22 cellular contexts compared by ENCODE assay signal in genomic region chr3:43323541-43323940, GRCh38. TPM values are rescaled to one million over a fixed set of nuclear protein-coding genes. Genes with fewer than 3 reads are reported as not detected.
DNase-seq lines count a peak whose midpoint lies in the region; ATAC-seq and TF ChIP-seq lines count a peak whose summit lies in the region.
"Had no signal": no experiment of that assay in that cellular context is flagged by ENCODE, and none has a peak within 500 bp of the region (broad histone marks: within the 10 kb centered on the region; RNA-seq: fewer than 3 reads in every experiment).

No MANE protein-coding gene starts in this region.

- peak overlapping the region; percentile 68 for H3K27ac Mint-ChIP-seq in activated CD8-positive, alpha-beta T cell treated with anti-CD3 and anti-CD28 coated beads for 36 hours
- no peak overlapping the region for H3K27ac Mint-ChIP-seq in activated CD8-positive, alpha-beta T cell treated with anti-CD3 and anti-CD28 coated beads, Interleukin-2, amount 10 ng/mL, durations not matched to agents 7 days and 5 days
- peak overlapping the region; percentile 32 for H3K27ac Mint-ChIP-seq in CD8-positive, alpha-beta T cell
- H3K27ac Mint-ChIP-seq in effector memory CD8-positive, alpha-beta T cell, result peak overlapping the region; percentile 19 to 32
- H3K27ac Mint-ChIP-seq: HFFc6, IgD-negative memory B cell had no signal

- peaks cover 91% of the 10 kb centered on the region for H3K4me1 Mint-ChIP-seq in activated CD8-positive, alpha-beta T cell treated with anti-CD3 and anti-CD28 coated beads for 36 hours (ENCODE audit: low read depth)
- peaks cover 46% of the 10 kb centered on the region for H3K4me1 Mint-ChIP-seq in activated CD8-positive, alpha-beta T cell treated with anti-CD3 and anti-CD28 coated beads, Interleukin-2, amount 10 ng/mL, durations not matched to agents 7 days and 5 days (ENCODE audit: low read depth)
- H3K4me1 Mint-ChIP-seq in CD8-positive, alpha-beta T cell (ENCODE audit: low read depth), result peaks cover 89% of the 10 kb centered on the region
- peaks cover 47 to 64% of the 10 kb centered on the region in 2 donors for H3K4me1 Mint-ChIP-seq in effector memory CD8-positive, alpha-beta T cell (ENCODE audit: low read depth in 2 of 2)

- no peak overlapping the region for H3K4me3 Mint-ChIP-seq in activated CD8-positive, alpha-beta T cell treated with anti-CD3 and anti-CD28 coated beads for 36 hours
- no peak overlapping the region for H3K4me3 Mint-ChIP-seq in activated CD8-positive, alpha-beta T cell treated with anti-CD3 and anti-CD28 coated beads, Interleukin-2, amount 10 ng/mL, durations not matched to agents 7 days and 5 days
- H3K4me3 Mint-ChIP-seq in CD8-positive, alpha-beta T cell, result no peak overlapping the region
- H3K4me3 Mint-ChIP-seq in effector memory CD8-positive, alpha-beta T cell, result no peak overlapping the region
- H3K4me3 Mint-ChIP-seq: CD8-positive, alpha-beta memory T cell; HFFc6; IgD-negative memory B cell had no signal

- peaks cover 37% of the 10 kb centered on the region for H3K36me3 Mint-ChIP-seq in activated CD8-positive, alpha-beta T cell treated with anti-CD3 and anti-CD28 coated beads for 36 hours (ENCODE audit: low read depth)
- H3K36me3 Mint-ChIP-seq in activated CD8-positive, alpha-beta T cell treated with anti-CD3 and anti-CD28 coated beads, Interleukin-2, amount 10 ng/mL, durations not matched to agents 7 days and 5 days (ENCODE audit: low read depth), result peaks cover 57% of the 10 kb centered on the region
- peaks cover 49% of the 10 kb centered on the region for H3K36me3 Mint-ChIP-seq in CD8-positive, alpha-beta T cell
- peaks cover 32% of the 10 kb centered on the region for H3K36me3 Mint-ChIP-seq in effector memory CD8-positive, alpha-beta T cell (ENCODE audit: insufficient read depth)

- POLR2A ChIA-PET in activated CD8-positive, alpha-beta T cell treated with anti-CD3 and anti-CD28 coated beads for 36 hours (lab: Charles Lee), result interaction anchor here (1.3 to 2.2 kb wide), 3 partner anchors 17 to 32 kb away, joined by 3 to 8 read pairs (median 4); no protein-coding TSS in a partner anchor
- POLR2A ChIA-PET in activated CD8-positive, alpha-beta T cell treated with anti-CD3 and anti-CD28 coated beads, Interleukin-2, amount 10 ng/mL, durations not matched to agents 7 days and 5 days (lab: Charles Lee), result no interaction called here
- POLR2A ChIA-PET in CD8-positive, alpha-beta T cell (lab: Charles Lee), result interaction anchor here (0.8 kb wide), 1 partner anchor 12 kb away, joined by 3 read pairs; no protein-coding TSS in a partner anchor

- TF ChIP-seq CTCF in activated CD8-positive, alpha-beta T cell treated with anti-CD3 and anti-CD28 coated beads for 36 hours (IDR thresholded peaks at IDR 0.05), result no peak
- TF ChIP-seq CTCF in CD8-positive, alpha-beta T cell (IDR thresholded peaks at IDR 0.05), result no peak

- no peak overlapping the region for H3K4me3 ChIP-seq in CD8-positive, alpha-beta T cell (ENCODE audit: low read depth, low read length)
- H3K4me3 ChIP-seq: A549, GM23248 had no signal

- no peaks in the 10 kb centered on the region for H3K9me3 ChIP-seq in CD8-positive, alpha-beta T cell (ENCODE audit: low read length)
- H3K9me3 ChIP-seq: A549 had no signal

- H3K4me1 ChIP-seq in CD8-positive, alpha-beta T cell (ENCODE audit: insufficient read depth, low read length), result peaks cover 77% of the 10 kb centered on the region
- H3K4me1 ChIP-seq: A549 had no signal

- H3K27ac ChIP-seq in CD8-positive, alpha-beta T cell (ENCODE audit: low read depth, low read length), result no peak overlapping the region
- H3K27ac ChIP-seq: 22Rv1, A549, C4-2B, GM23248 had no signal

- intact Hi-C loops in activated CD8-positive, alpha-beta T cell treated with anti-CD3 and anti-CD28 coated beads for 36 hours (cut with micrococcal nuclease), result no loop called here
- intact Hi-C loops in CD8-positive, alpha-beta T cell (cut with DNase I, micrococcal nuclease), result loop anchor here in 1 of 2 experiments (1.0 to 10.0 kb wide), 2 partner anchors 9 to 51 kb away; no protein-coding TSS in a partner anchor

- CTCF ChIA-PET in activated CD8-positive, alpha-beta T cell treated with anti-CD3 and anti-CD28 coated beads for 36 hours (lab: Charles Lee), result no interaction called here
- CTCF ChIA-PET in activated CD8-positive, alpha-beta T cell treated with anti-CD3 and anti-CD28 coated beads, Interleukin-2, amount 10 ng/mL, durations not matched to agents 7 days and 5 days (lab: Charles Lee), result no interaction called here
- CTCF ChIA-PET in CD8-positive, alpha-beta T cell (lab: Charles Lee), result interaction anchor here (1.3 to 1.4 kb wide), 2 partner anchors 14 to 170 kb away, joined by 3 to 4 read pairs; no protein-coding TSS in a partner anchor

- ATAC-seq in activated CD8-positive, alpha-beta T cell treated with anti-CD3 and anti-CD28 coated beads for 36 hours, result no peak
- no peak for ATAC-seq in activated CD8-positive, alpha-beta T cell treated with anti-CD3 and anti-CD28 coated beads, Interleukin-2, amount 10 ng/mL, durations not matched to agents 7 days and 5 days
- ATAC-seq in CD8-positive, alpha-beta T cell, result no peak
- ATAC-seq in effector memory CD8-positive, alpha-beta T cell (replicated peaks), result no peak
- ATAC-seq: A549 had no signal

- no peaks in the 10 kb centered on the region for H3K36me3 ChIP-seq in CD8-positive, alpha-beta T cell (ENCODE audit: insufficient read depth, low read length)

- DNase-seq in activated CD8-positive, alpha-beta T cell treated with anti-CD3 and anti-CD28 coated beads for 36 hours, result no peak
- no peak for DNase-seq in activated CD8-positive, alpha-beta T cell treated with anti-CD3 and anti-CD28 coated beads, Interleukin-2, amount 10 ng/mL, durations not matched to agents 7 days and 5 days
- DNase-seq in CD8-positive, alpha-beta T cell, result no peak
- DNase-seq in effector memory CD8-positive, alpha-beta T cell, result no peak
- DNase-seq in GM03348 (ENCODE audit: low spot score), result no peak
- DNase-seq in kidney glomerular epithelial cell (lab: John Stamatoyannopoulos, UW), result no peak
- no peak for DNase-seq in activated T-cell treated with anti-CD3 and anti-CD28 coated beads, Interleukin-2, amount 50 U/mL, for 48 hours
- DNase-seq: AML-193; CD8-positive, alpha-beta memory T cell; COR-L47; DMS 273 treated with DMSO at 0.1 percent for 48 hours; DMS53; DND-41; EL; GM23248; HCEC 1CT; HFFc6; KG1 had no signal

- H3K27me3 ChIP-seq in CD8-positive, alpha-beta T cell (ENCODE audit: insufficient read depth, low read length), result no peaks in the 10 kb centered on the region

- no peaks in the 10 kb centered on the region for H3K27me3 Mint-ChIP-seq in activated CD8-positive, alpha-beta T cell treated with anti-CD3 and anti-CD28 coated beads for 36 hours
- H3K27me3 Mint-ChIP-seq in activated CD8-positive, alpha-beta T cell treated with anti-CD3 and anti-CD28 coated beads, Interleukin-2, amount 10 ng/mL, durations not matched to agents 7 days and 5 days (ENCODE audit: low read depth), result no peaks in the 10 kb centered on the region
- no peaks in the 10 kb centered on the region for H3K27me3 Mint-ChIP-seq in CD8-positive, alpha-beta T cell (ENCODE audit: low read depth)
- no peaks in the 10 kb centered on the region for H3K27me3 Mint-ChIP-seq in effector memory CD8-positive, alpha-beta T cell
- H3K27me3 Mint-ChIP-seq: CD8-positive, alpha-beta memory T cell; IgD-negative memory B cell had no signal

- no peaks in the 10 kb centered on the region for H3K9me3 Mint-ChIP-seq in activated CD8-positive, alpha-beta T cell treated with anti-CD3 and anti-CD28 coated beads for 36 hours
- H3K9me3 Mint-ChIP-seq in activated CD8-positive, alpha-beta T cell treated with anti-CD3 and anti-CD28 coated beads, Interleukin-2, amount 10 ng/mL, durations not matched to agents 7 days and 5 days (ENCODE audit: insufficient read depth), result no peaks in the 10 kb centered on the region
- peaks cover 2% of the 10 kb centered on the region for H3K9me3 Mint-ChIP-seq in CD8-positive, alpha-beta T cell
- no peaks in the 10 kb centered on the region for H3K9me3 Mint-ChIP-seq in effector memory CD8-positive, alpha-beta T cell
- H3K9me3 Mint-ChIP-seq: CD8-positive, alpha-beta memory T cell; HFFc6 had no signal

RNA-seq across cellular contexts. Expression of gene SNRK, which starts 37.2 kb away (rescaled TPM):
- 10 to 100 TPM; 28.9 to 29.2 TPM for total RNA-seq in activated CD8-positive, alpha-beta T cell treated with anti-CD3 and anti-CD28 coated beads for 36 hours
- total RNA-seq in activated CD8-positive, alpha-beta T cell treated with anti-CD3 and anti-CD28 coated beads, Interleukin-2, amount 10 ng/mL, durations not matched to agents 7 days and 5 days, result 10 to 100 TPM; 55.5 to 55.7 TPM
- 100 to 1,000 TPM; 280 to 281 TPM for total RNA-seq in CD8-positive, alpha-beta T cell

Comparison
In these comparisons a context has a peak if more than half of its experiments do, and no peak if none do; other contexts are left out.
1. RNA of gene SNRK, which starts 37.2 kb away (total RNA-seq): 280 to 281 TPM in CD8-positive, alpha-beta T cell; 55.5 to 55.7 TPM in activated CD8-positive, alpha-beta T cell treated with anti-CD3 and anti-CD28 coated beads, Interleukin-2, amount 10 ng/mL, durations not matched to agents 7 days and 5 days and 28.9 to 29.2 TPM in activated CD8-positive, alpha-beta T cell treated with anti-CD3 and anti-CD28 coated beads for 36 hours; every median in the first group is over 4 times any median in the second.